Comparison of ENCODE assay signal across 13 cellular contexts in the genomic region with DNA sequence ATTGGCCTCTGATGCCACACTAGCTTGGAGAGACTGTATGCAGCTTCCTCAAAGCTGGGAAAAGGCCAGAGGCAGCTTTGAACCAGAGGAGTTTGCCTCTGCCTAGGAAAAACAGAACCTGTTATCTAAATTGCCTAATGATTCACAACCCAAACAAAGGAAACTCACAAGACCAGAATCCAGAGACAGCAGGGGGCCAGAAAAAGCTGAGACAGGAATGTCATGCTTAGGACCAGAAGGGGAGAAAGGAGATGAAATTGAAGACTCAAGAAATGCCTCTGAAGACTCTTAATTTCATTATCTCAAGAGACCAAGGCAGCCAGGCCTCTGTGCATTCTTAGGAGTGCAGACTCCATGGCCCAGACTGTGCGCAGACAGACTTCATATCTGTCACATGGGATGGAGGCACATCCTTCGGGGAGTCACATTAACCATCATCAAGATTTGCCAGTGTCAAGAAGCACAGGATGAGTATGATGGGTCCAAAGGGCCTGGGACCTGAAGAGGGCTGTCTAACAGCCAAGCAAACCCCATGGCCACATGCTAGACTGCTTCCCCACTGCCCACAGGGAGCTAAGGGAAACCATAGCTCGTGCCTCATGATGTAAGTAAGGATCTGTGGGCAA. TPM values are rescaled to one million over a fixed set of nuclear protein-coding genes. Genes with fewer than 3 reads are reported as not detected.
DNase-seq lines count a peak whose midpoint lies in the region; ATAC-seq and TF ChIP-seq lines count a peak whose summit lies in the region.
"Had no signal": no experiment of that assay in that cellular context is flagged by ENCODE, and none has a peak within 500 bp of the region (broad histone marks: within the 10 kb centered on the region; RNA-seq: fewer than 3 reads in every experiment).

No MANE protein-coding gene starts in this region.

- DNase-seq in AG08395 (ENCODE audit: low spot score) (peak; percentile 15), body of pancreas (no peak), kidney glomerular epithelial cell (lab: John Stamatoyannopoulos, UW) (peak; percentile 94), lower leg skin (ENCODE audit: low spot score in 2 of 2) (no peak), HCEC 1CT (no peak)
- DNase-seq in activated CD8-positive, alpha-beta T cell treated with anti-CD3 and anti-CD28 coated beads, Interleukin-2, amount 10 ng/mL, durations not matched to agents 7 days and 5 days = no peak
- no peak for DNase-seq in NK-92 treated with Interleukin-12 subunit alpha and Interleukin-12 subunit beta, amount 100 ng/mL, for 24 hours (lab: John Stamatoyannopoulos, UW)
- DNase-seq: activated CD4-positive, alpha-beta T cell treated with anti-CD3 and anti-CD28 coated beads for 1 hour; activated gamma-delta T cell treated with Interleukin-2 at 50 U/mL for 16 hours; CD4-positive, CD25-positive, alpha-beta regulatory T cell; lower lobe of right lung; right lobe of liver had no signal

- POLR2A ChIA-PET in activated CD8-positive, alpha-beta T cell treated with anti-CD3 and anti-CD28 coated beads, Interleukin-2, amount 10 ng/mL, durations not matched to agents 7 days and 5 days (lab: Charles Lee) = no interaction called here

- peak; percentile 28 for ATAC-seq in body of pancreas
- no peak for ATAC-seq in activated CD8-positive, alpha-beta T cell treated with anti-CD3 and anti-CD28 coated beads, Interleukin-2, amount 10 ng/mL, durations not matched to agents 7 days and 5 days
- ATAC-seq: lower lobe of right lung had no signal

- TF ChIP-seq EP300 in Ishikawa (IDR thresholded peaks at IDR 0.05; ENCODE audit: borderline replicate concordance) = no peak

- intact Hi-C loops in body of pancreas (cut with DNase I) (no loop called here), lower leg skin (cut with DNase I; ENCODE audit: low total_unique reads) (no loop called here)

- no peaks in the 10 kb centered on the region for H3K27me3 Mint-ChIP-seq in activated CD8-positive, alpha-beta T cell treated with anti-CD3 and anti-CD28 coated beads, Interleukin-2, amount 10 ng/mL, durations not matched to agents 7 days and 5 days (ENCODE audit: low read depth)
- H3K27me3 Mint-ChIP-seq: CD4-positive, CD25-positive, alpha-beta regulatory T cell had no signal

- H3K4me3 Mint-ChIP-seq in activated CD8-positive, alpha-beta T cell treated with anti-CD3 and anti-CD28 coated beads, Interleukin-2, amount 10 ng/mL, durations not matched to agents 7 days and 5 days = no peak overlapping the region
- H3K4me3 Mint-ChIP-seq: CD4-positive, CD25-positive, alpha-beta regulatory T cell had no signal

- H3K4me1 Mint-ChIP-seq in activated CD8-positive, alpha-beta T cell treated with anti-CD3 and anti-CD28 coated beads, Interleukin-2, amount 10 ng/mL, durations not matched to agents 7 days and 5 days (ENCODE audit: low read depth) = no peaks in the 10 kb centered on the region

- TF ChIP-seq CTCF in body of pancreas (IDR thresholded peaks at IDR 0.05) (peak in 1 of 7 experiments; percentile 7), lower leg skin (IDR thresholded peaks at IDR 0.05) (no peak)

- H3K36me3 Mint-ChIP-seq in activated CD8-positive, alpha-beta T cell treated with anti-CD3 and anti-CD28 coated beads, Interleukin-2, amount 10 ng/mL, durations not matched to agents 7 days and 5 days (ENCODE audit: low read depth) = no peaks in the 10 kb centered on the region

- peak overlapping the region in 1 of 4 donors; percentile 5 for H3K27ac ChIP-seq in body of pancreas
- H3K27ac ChIP-seq: lower lobe of right lung, right lobe of liver had no signal

- CTCF ChIA-PET in activated CD8-positive, alpha-beta T cell treated with anti-CD3 and anti-CD28 coated beads, Interleukin-2, amount 10 ng/mL, durations not matched to agents 7 days and 5 days (lab: Charles Lee) = no interaction called here

- no peak overlapping the region for H3K27ac Mint-ChIP-seq in activated CD8-positive, alpha-beta T cell treated with anti-CD3 and anti-CD28 coated beads, Interleukin-2, amount 10 ng/mL, durations not matched to agents 7 days and 5 days

- H3K36me3 ChIP-seq in body of pancreas (replicated peaks in 1 of 2; ENCODE audit: insufficient read depth in 1 of 2, low read depth in 2 of 2) = no peaks in the 10 kb centered on the region
- H3K36me3 ChIP-seq: lower lobe of right lung, right lobe of liver had no signal

- no peak for TF ChIP-seq RAD21 in Ishikawa (IDR thresholded peaks at IDR 0.05; ENCODE audit: low read depth)

- TF ChIP-seq POLR2A in body of pancreas (IDR thresholded peaks at IDR 0.05) = no peak
- no peak for TF ChIP-seq POLR2A in lower leg skin (IDR thresholded peaks at IDR 0.05)

- no peaks in the 10 kb centered on the region for H3K27me3 ChIP-seq in body of pancreas
- H3K27me3 ChIP-seq: right lobe of liver had no signal

- no peaks in the 10 kb centered on the region for H3K9me3 Mint-ChIP-seq in activated CD8-positive, alpha-beta T cell treated with anti-CD3 and anti-CD28 coated beads, Interleukin-2, amount 10 ng/mL, durations not matched to agents 7 days and 5 days (ENCODE audit: insufficient read depth)
- H3K9me3 Mint-ChIP-seq: CD4-positive, CD25-positive, alpha-beta regulatory T cell had no signal

- H3K9me3 ChIP-seq in body of pancreas = no peaks in the 10 kb centered on the region
- H3K9me3 ChIP-seq: lower lobe of right lung, right lobe of liver had no signal

- peaks cover 28% of the 10 kb centered on the region for H3K4me1 ChIP-seq in body of pancreas
- H3K4me1 ChIP-seq: lower lobe of right lung, right lobe of liver had no signal

- H3K4me3 ChIP-seq in body of pancreas = no peak overlapping the region
- no peak overlapping the region for H3K4me3 ChIP-seq in lower leg skin (ENCODE audit: low read depth, poor library complexity, severe bottlenecking)
- H3K4me3 ChIP-seq: lower lobe of right lung, right lobe of liver had no signal

- WGBS in body of pancreas, 2 donors = 91 to 100% methylated on average over 3 of the region's 3 CpGs
- 93 to 100% methylated on average over 3 of the region's 3 CpGs for WGBS in lower leg skin, 2 donors

TF ChIP-seq in Ishikawa, 13 proteins besides CTCF, POLR2A, EP300 and RAD21:
- TF ChIP-seq YY1 (IDR thresholded peaks at IDR 0.05; ENCODE audit: low read depth) (no peak), TEAD4 (IDR thresholded peaks at IDR 0.05) (peak; percentile 25; the same call in 1 of the 2 replicates)

RNA-seq across cellular contexts. Expression of gene ARSB, which starts 57.3 kb away (rescaled TPM):
- 10 to 100 TPM in 1 of 2 donors, 1 to 10 TPM in 1; 9.9 to 12.2 TPM for total RNA-seq in body of pancreas
- total RNA-seq in lower leg skin = 1 to 10 TPM; 2.0 to 5.5 (median 2.4) TPM
- 10 to 100 TPM; 10.3 TPM for total RNA-seq in activated CD8-positive, alpha-beta T cell treated with anti-CD3 and anti-CD28 coated beads, Interleukin-2, amount 10 ng/mL, durations not matched to agents 7 days and 5 days

Comparison
In these comparisons a context has a peak if more than half of its experiments do, and no peak if none do; other contexts are left out.
1. DNase-seq: peak in AG08395 (single experiment) and kidney glomerular epithelial cell (single experiment); none in body of pancreas (0 of 4), lower leg skin (0 of 2), activated CD8-positive, alpha-beta T cell treated with anti-CD3 and anti-CD28 coated beads, Interleukin-2, amount 10 ng/mL, durations not matched to agents 7 days and 5 days (single experiment), HCEC 1CT (single experiment) and NK-92 treated with Interleukin-12 subunit alpha and Interleukin-12 subunit beta, amount 100 ng/mL, for 24 hours (single experiment).